ENCODE assay signal across 30 cellular contexts in the genomic region with DNA sequence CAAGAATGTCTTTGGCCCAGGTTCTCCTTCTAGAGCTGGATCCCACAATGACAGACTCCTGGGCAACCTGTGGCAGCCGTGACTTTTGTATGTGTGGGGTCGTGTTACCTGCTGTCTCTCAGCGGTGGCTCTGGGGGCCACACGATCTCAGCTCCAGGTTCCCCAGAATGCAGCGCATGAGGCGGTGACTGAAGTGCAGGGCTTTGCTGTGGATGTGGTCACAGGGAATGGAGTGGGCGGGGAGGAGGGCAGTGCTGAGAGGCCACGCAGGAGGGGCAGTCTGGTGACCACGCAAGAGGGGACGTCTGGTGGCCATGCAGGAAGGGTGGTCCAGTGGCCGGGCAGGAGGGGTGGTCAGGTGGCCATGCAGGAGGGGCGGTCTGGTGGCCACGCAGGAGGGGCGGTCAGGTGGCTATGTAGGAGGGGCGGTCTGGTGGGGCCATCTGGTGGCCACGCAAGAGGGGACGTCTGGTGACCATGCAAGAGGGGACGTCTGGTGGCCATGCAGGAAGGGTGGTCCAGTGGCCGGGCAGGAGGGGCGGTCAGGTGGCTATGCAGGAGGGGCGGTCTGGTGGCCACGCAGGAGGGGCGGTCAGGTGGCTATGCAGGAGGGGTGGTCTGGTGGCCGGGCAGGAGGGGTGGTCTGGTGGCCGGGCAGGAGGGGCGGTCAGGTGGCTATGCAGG.
"Had no signal": no experiment of that assay in that cellular context is flagged by ENCODE, and none has a peak within 500 bp of the region (broad histone marks: within the 10 kb centered on the region; RNA-seq: fewer than 3 reads in every experiment).

No MANE protein-coding gene starts in this region.

- H3K4me1 ChIP-seq: adrenal gland, body of pancreas, colonic mucosa, gastrocnemius medialis, pancreas, prostate gland, sigmoid colon, uterus had no signal

- DNase-seq: activated CD4-positive, alpha-beta T cell treated with anti-CD3 and anti-CD28 coated beads for 36 hours; activated CD4-positive, alpha-beta T cell treated with anti-CD3 and anti-CD28 coated beads, Interleukin-2, amount 50 U/mL, for 4 hours; activated CD4-positive, CD25-positive, alpha-beta regulatory T cell; activated naive CD4-positive, alpha-beta T cell treated with anti-CD3 and anti-CD28 coated beads for 36 hours; activated naive CD8-positive, alpha-beta T cell treated with anti-CD3 and anti-CD28 coated beads for 36 hours; activated T-cell treated with anti-CD3 and anti-CD28 coated beads, Interleukin-2, amount 50 U/mL, for 72 hours; body of pancreas; cerebellar nuclear complex; colonic mucosa; effector memory CD4-positive, alpha-beta T cell; gastrocnemius medialis; glutamatergic neuron; islet precursor cell; left cardiac atrium; mammary epithelial cell; naive B cell; nephron progenitor cell; retina; sigmoid colon; small intestine; stimulated activated CD4-positive, alpha-beta T cell treated with anti-CD3 and anti-CD28 coated beads, Interleukin-4, amount 100 ng/mL, for 4 hours; stimulated activated naive CD4-positive, alpha-beta T cell treated with Interleukin-2 at 50 U/mL for 16 hours; T-helper 1 cell; trophoblast cell; uterus had no signal

- H3K9me3 ChIP-seq: adrenal gland, body of pancreas, colonic mucosa, gastrocnemius medialis, pancreas, prostate gland, sigmoid colon, thoracic aorta, uterus had no signal

- H3K4me3 ChIP-seq: adrenal gland, body of pancreas, colonic mucosa, dorsolateral prefrontal cortex, gastrocnemius medialis, pancreas, prostate gland, sigmoid colon, thoracic aorta, uterus had no signal

- ATAC-seq: activated CD4-positive, alpha-beta T cell treated with anti-CD3 and anti-CD28 coated beads for 36 hours; activated T-cell treated with anti-CD3 and anti-CD28 coated beads, Interleukin-2, amount 50 U/mL, for 72 hours; body of pancreas; gastrocnemius medialis; left cardiac atrium; pancreas had no signal

- H3K27ac ChIP-seq: adrenal gland, body of pancreas, colonic mucosa, dorsolateral prefrontal cortex, gastrocnemius medialis, pancreas, prostate gland, sigmoid colon, thoracic aorta, uterus had no signal

- H3K27me3 ChIP-seq: adrenal gland, body of pancreas, colonic mucosa, dorsolateral prefrontal cortex, gastrocnemius medialis, pancreas, sigmoid colon, uterus had no signal

- H3K36me3 ChIP-seq: adrenal gland, colonic mucosa, gastrocnemius medialis, pancreas, prostate gland, sigmoid colon, thoracic aorta, uterus had no signal
